8 cellular contexts compared by ENCODE assay signal in genomic region chr11:104918113-104918824, GRCh38. TPM values are rescaled to one million over a fixed set of nuclear protein-coding genes. Genes with fewer than 3 reads are reported as not detected.
DNase-seq lines count a peak whose midpoint lies in the region; ATAC-seq and TF ChIP-seq lines count a peak whose summit lies in the region.

No MANE protein-coding gene starts in this region.

- POLR2A ChIA-PET in A673 (lab: Charles Lee; ENCODE audit: low non-redundant PET), result no interaction called here

- no peaks in the 10 kb centered on the region for H3K79me2 ChIP-seq in osteoblast (ENCODE audit: insufficient read depth, low read length)

- no peaks in the 10 kb centered on the region for H3K4me1 ChIP-seq in A673 (ENCODE audit: insufficient read depth, low read length, poor library complexity, severe bottlenecking)
- peaks cover 5% of the 10 kb centered on the region for H3K4me1 ChIP-seq in osteoblast (ENCODE audit: insufficient read depth, low read length)

- H2AFZ ChIP-seq in osteoblast (ENCODE audit: low read length), result peak overlapping the region; percentile 31

- no peaks in the 10 kb centered on the region for H3K9me3 ChIP-seq in A673 (ENCODE audit: low read depth, low read length, poor library complexity, severe bottlenecking)
- H3K9me3 ChIP-seq in MG63, result no peaks in the 10 kb centered on the region; the same call in 1 of the 2 replicates
- H3K9me3 ChIP-seq in osteoblast (ENCODE audit: low read depth, low read length), result no peaks in the 10 kb centered on the region

- no peak overlapping the region for H3K27ac ChIP-seq in A673 (ENCODE audit: low read depth, low read length, poor library complexity, severe bottlenecking)
- H3K27ac ChIP-seq in osteoblast (ENCODE audit: low read depth, low read length), result peak overlapping the region; percentile 56

- CTCF ChIA-PET in A673 (lab: Charles Lee), result no interaction called here

- peak; percentile 3 for DNase-seq in A673 (ENCODE audit: low spot score)
- no peak for DNase-seq in MG63
- DNase-seq in dermis blood vessel endothelial cell, result peak; percentile 95
- peak; percentile 30 for DNase-seq in osteoblast (ENCODE audit: insufficient read length, low spot score, missing footprints)
- DNase-seq in NK-92 treated with Interleukin-12 subunit alpha and Interleukin-12 subunit beta, amount 100 ng/mL, for 24 hours (lab: John Stamatoyannopoulos, UW), result no peak
- no peak for DNase-seq in cerebellum (ENCODE audit: low spot score)

- H3K4me2 ChIP-seq in osteoblast (ENCODE audit: insufficient read depth, low read length), result peak overlapping the region; percentile 81

- no TSS peak for BruUV-seq in A673 (replicated peaks; lab: Mats Ljungman, UMichigan)

- H3K36me3 ChIP-seq in A673 (ENCODE audit: insufficient read depth, low read length, poor library complexity, severe bottlenecking), result no peaks in the 10 kb centered on the region
- H3K36me3 ChIP-seq in MG63, result no peaks in the 10 kb centered on the region
- no peaks in the 10 kb centered on the region for H3K36me3 ChIP-seq in osteoblast (ENCODE audit: insufficient read depth, low read length)

- TF ChIP-seq CTCF in A673 (conservative IDR thresholded peaks at IDR 0.05; ENCODE audit: low read depth, low read length) (no peak), osteoblast (IDR thresholded peaks at IDR 0.05; ENCODE audit: extremely low read depth, low read depth, low read length) (no peak)

- H3K4me3 ChIP-seq in A673 (ENCODE audit: low read depth, low read length, poor library complexity, severe bottlenecking) (peak overlapping the region; percentile 33), MG63 (peak overlapping the region; percentile 45), osteoblast (ENCODE audit: insufficient read depth, low read length) (peak overlapping the region; percentile 67)

- intact Hi-C loops in A673 (cut with micrococcal nuclease; ENCODE audit: unreplicated experiment), result no loop called here

- no peaks in the 10 kb centered on the region for H3K27me3 ChIP-seq in A673 (replicated peaks; ENCODE audit: insufficient read depth, low read depth, low read length, poor library complexity)
- H3K27me3 ChIP-seq in MG63, result no peaks in the 10 kb centered on the region
- no peaks in the 10 kb centered on the region for H3K27me3 ChIP-seq in osteoblast (ENCODE audit: insufficient read depth, low read length)

- H4K20me1 ChIP-seq in osteoblast (ENCODE audit: insufficient read depth, low read length), result no peaks in the 10 kb centered on the region

- ATAC-seq in GM18870 (IDR thresholded peaks at IDR 0.05; ENCODE audit: unreplicated experiment) (peak; percentile 64), HG03039 (IDR thresholded peaks at IDR 0.05; ENCODE audit: unreplicated experiment) (no peak)

RNA-seq across cellular contexts. Expression of gene CASP12, which starts 20.0 kb away (rescaled TPM):
- total RNA-seq in A673 (2021) (not detected in 2 replicates), dermis blood vessel endothelial cell (5.9 and 11.1 TPM in 2 replicates), osteoblast (not detected in 2 replicates), cerebellum (0.27 TPM)
- not detected in 2 replicates for total RNA-seq in MG63 (2014; rRNA removed; shearing (Covaris generic); ENCODE audit: low replicate concordance)

RNA-seq across cellular contexts. Expression of gene CASP4, which starts 50.1 kb away (rescaled TPM):
- 71.3 and 92.7 TPM in 2 replicates for total RNA-seq in A673 (2021)
- total RNA-seq in MG63 (2014; rRNA removed; shearing (Covaris generic); ENCODE audit: low replicate concordance), result 38.6 and 64.4 TPM in 2 replicates
- total RNA-seq in dermis blood vessel endothelial cell, result 238 and 434 TPM in 2 replicates
- 138 and 152 TPM in 2 replicates for total RNA-seq in osteoblast
- total RNA-seq in cerebellum, result 5.2 TPM

Comparison
In these comparisons a context has a peak if more than half of its experiments do, and no peak if none do; other contexts are left out.
1. DNase-seq: peak in A673 (single experiment), dermis blood vessel endothelial cell (single experiment) and osteoblast (single experiment); none in MG63 (single experiment), NK-92 treated with Interleukin-12 subunit alpha and Interleukin-12 subunit beta, amount 100 ng/mL, for 24 hours (single experiment) and cerebellum (single experiment).
2. Peak in every context shown above with its lines, with median percentiles within 50 percentile points of each other: H3K4me3 ChIP-seq.